Comparison of ENCODE assay signal across 32 cellular contexts in genomic region chr14:38279556-38279955, GRCh38. TPM values are rescaled to one million over a fixed set of nuclear protein-coding genes. Genes with fewer than 3 reads are reported as not detected.
A peak's percentile ranks its signal among the peaks of the same experiment; 100 is the strongest.
DNase-seq lines count a peak whose midpoint lies in the region; ATAC-seq, FAIRE-seq and TF ChIP-seq lines count a peak whose summit lies in the region.
"Had no signal": no experiment of that assay in that cellular context is flagged by ENCODE, and none has a peak within 500 bp of the region (broad histone marks: within the 10 kb centered on the region; RNA-seq: fewer than 3 reads in every experiment).

No MANE protein-coding gene starts in this region.

- H2BK20ac ChIP-seq in H1 (ENCODE audit: low read length): no peak overlapping the region

- no peak overlapping the region for H4K91ac ChIP-seq in H1 (replicated peaks; ENCODE audit: insufficient read length, low read length)

- POLR2A ChIA-PET in H1 (lab: Charles Lee; ENCODE audit: partially characterized antibody): no interaction called here

- no peak overlapping the region for H2BK120ac ChIP-seq in H1 (replicated peaks; ENCODE audit: low read depth, low read length)

- H2BK5ac ChIP-seq in H1 (ENCODE audit: low read depth, low read length): no peak overlapping the region

- no peak for FAIRE-seq in H1 (lab: Jason Lieb, UNC)
- FAIRE-seq: A204.1, GM12891, GM19239, HTR-8/SVneo had no signal

- no peaks in the 10 kb centered on the region for H3K79me1 ChIP-seq in H1 (ENCODE audit: low read depth, low read length)

- H3K9me3 ChIP-seq in H1 (ENCODE audit: insufficient read depth in 2 of 2, low read depth in 1 of 2, low read length in 1 of 2): no peaks in the 10 kb centered on the region
- H3K9me3 ChIP-seq: BLaER1 treated with 17β-estradiol and CSF1 and Interleukin-3, amounts not matched to agents 10 nM and 100 nM; Caco-2; SJCRH30 had no signal

- CTCF ChIA-PET in H1 (lab: Charles Lee; ENCODE audit: partially characterized antibody): interaction anchor here (1.2 to 1.7 kb wide), 3 partner anchors 11 to 24 kb away, joined by 3 to 4 read pairs (median 3); partner anchors contain the start of gene CLEC14A

- H3K4ac ChIP-seq in H1 (replicated peaks; ENCODE audit: insufficient read length, low read depth, low read length): no peak overlapping the region

- H3K36me3 ChIP-seq in H1 (ENCODE audit: control insufficient read depth in 2 of 4, insufficient read depth in 4 of 4, low read length in 3 of 4): no peaks in the 10 kb centered on the region
- H3K36me3 ChIP-seq: BLaER1 treated with 17β-estradiol and CSF1 and Interleukin-3, amounts not matched to agents 10 nM and 100 nM; SJCRH30 had no signal

- peak overlapping the region in 1 of 4 experiments; percentile 34; a peak in 1 of 7 replicates for H3K9ac ChIP-seq in H1 (replicated peaks in 1 of 4; ENCODE audit: extremely low read depth in 1 of 4, low read depth in 3 of 4, low read length in 3 of 4)
- H3K9ac ChIP-seq: BLaER1 treated with 17β-estradiol and CSF1 and Interleukin-3, amounts not matched to agents 10 nM and 100 nM; GM23248; KMS-11 had no signal

- H3K4me1 ChIP-seq in H1 (replicated peaks in 1 of 4; ENCODE audit: control insufficient read depth in 3 of 4, insufficient read depth in 4 of 4, low read length in 3 of 4): no peaks in the 10 kb centered on the region
- H3K4me1 ChIP-seq: Caco-2, SJCRH30 had no signal

- H2AFZ ChIP-seq in H1 (ENCODE audit: low read length): peak overlapping the region; percentile 35; the same call in 1 of the 2 replicates
- H2AFZ ChIP-seq: GM23248, PC-9 had no signal

- no peak for ATAC-seq in GM21367 (IDR thresholded peaks at IDR 0.05; ENCODE audit: unreplicated experiment)
- ATAC-seq: Right ventricle myocardium inferior, SK-N-SH treated with all-trans-retinoic acid at 6 μM for 48 hours, T-helper 17 cell had no signal

- no peaks in the 10 kb centered on the region for H3K27me3 ChIP-seq in H1 (replicated peaks in 1 of 4; ENCODE audit: control insufficient read depth in 3 of 4, extremely low read depth in 1 of 4, insufficient read depth in 3 of 4, low read length in 3 of 4)
- H3K27me3 ChIP-seq: BLaER1 treated with 17β-estradiol and CSF1 and Interleukin-3, amounts not matched to agents 10 nM and 100 nM; SJCRH30 had no signal

- H3K27ac ChIP-seq in H1 (ENCODE audit: low read depth, low read length): no peak overlapping the region
- H3K27ac ChIP-seq: BLaER1 treated with 17β-estradiol and CSF1 and Interleukin-3, amounts not matched to agents 10 nM and 100 nM; GM23248; KMS-11; PC-9; SJCRH30 had no signal

- H3K18ac ChIP-seq in H1 (ENCODE audit: extremely low read depth, low read length): no peak overlapping the region

- H3K4me3 ChIP-seq in H1 (ENCODE audit: extremely low read depth in 1 of 4, insufficient read depth in 2 of 4, low read depth in 3 of 4, low read length in 4 of 4): no peak overlapping the region
- H3K4me3 ChIP-seq: BLaER1 treated with 17β-estradiol and CSF1 and Interleukin-3, amounts not matched to agents 10 nM and 100 nM; GM23248; PC-9; SJCRH30 had no signal

- no peak overlapping the region for H2BK12ac ChIP-seq in H1 (ENCODE audit: low read depth, low read length)

- no peak overlapping the region for H2AK5ac ChIP-seq in H1 (ENCODE audit: low read depth, low read length)

- H3K79me2 ChIP-seq in H1 (ENCODE audit: control insufficient read depth in 1 of 2, insufficient read depth in 2 of 2, low read length in 2 of 2): no peaks in the 10 kb centered on the region

- no peak for TF ChIP-seq CTCF in H1 (IDR thresholded peaks at IDR 0.05; ENCODE audit: control extremely low read depth in 1 of 3, insufficient read depth in 1 of 3, low read depth in 1 of 3, low read length in 3 of 3)

- peak; percentile 72 for DNase-seq in NCI-H748 (lab: John Stamatoyannopoulos, UW; ENCODE audit: unreplicated experiment)
- DNase-seq in NCI-H748 treated with DMSO at 0.1 percent for 48 hours (lab: John Stamatoyannopoulos, UW): no peak
- peak; percentile 15 for DNase-seq in NCI-H1105 (lab: John Stamatoyannopoulos, UW)
- peak; percentile 7 to 70 for DNase-seq in NCI-H2081 (lab: John Stamatoyannopoulos, UW)
- no peak for DNase-seq in H1 (ENCODE audit: low read depth in 1 of 2, low spot score in 2 of 2)
- DNase-seq in midbrain (lab: John Stamatoyannopoulos, UW): no peak
- no peak for DNase-seq in activated T-cell treated with anti-CD3 and anti-CD28 coated beads, Interleukin-2, amount 50 U/mL, for 1 hour
- DNase-seq: AML-193; Caco-2; CD4-positive, alpha-beta memory T cell; GF-D8; GM23248; H9; NCI-H1048; NCI-H1694 treated with DMSO at 0.1 percent for 48 hours; NCI-H526 treated with DMSO at 0.1 percent for 48 hours; NK-92 treated with Interleukin-12 subunit alpha and Interleukin-12 subunit beta, amount 100 ng/mL, for 24 hours; PC-9; SJCRH30; T-helper 17 cell; T1000 had no signal

- no peak for TF ChIP-seq RAD21 in H1 (IDR thresholded peaks at IDR 0.05 in 1 of 2, conservative IDR thresholded peaks at IDR 0.05 in 1 of 2; ENCODE audit: low read depth in 2 of 2, low read length in 2 of 2)

- no peak overlapping the region for H3K23ac ChIP-seq in H1 (ENCODE audit: insufficient read length)

- no peak overlapping the region for H3K4me2 ChIP-seq in H1 (ENCODE audit: insufficient read depth in 1 of 2, low read depth in 2 of 2, low read length in 2 of 2)
- H3K4me2 ChIP-seq: BLaER1 treated with 17β-estradiol and CSF1 and Interleukin-3, amounts not matched to agents 10 nM and 100 nM; KMS-11; PC-9 had no signal

- TF ChIP-seq POLR2A in H1 (IDR thresholded peaks at IDR 0.05; ENCODE audit: control extremely low read depth in 1 of 2, low read depth in 2 of 2, low read length in 2 of 2): no peak

- H3K56ac ChIP-seq in H1 (replicated peaks; ENCODE audit: insufficient read length, low read depth, low read length): no peak overlapping the region

- H3K14ac ChIP-seq in H1 (ENCODE audit: insufficient read length): no peak overlapping the region

- H4K5ac ChIP-seq in H1 (ENCODE audit: insufficient read length, low read depth, low read length): no peak overlapping the region

- no peaks in the 10 kb centered on the region for H3K23me2 ChIP-seq in H1 (ENCODE audit: low read depth, low read length)

- H2BK15ac ChIP-seq in H1 (ENCODE audit: low read length): no peak overlapping the region

- TF ChIP-seq EP300 in H1 (IDR thresholded peaks at IDR 0.05; ENCODE audit: borderline replicate concordance in 1 of 2, low read depth in 2 of 2, low read length in 2 of 2): no peak

- 94% methylated on average over 1 of the region's 1 CpG; no CpG with 5 or more reads in 1 of the 2 experiments for WGBS in H1 (ENCODE audit: extremely low coverage in 1 of 2, insufficient coverage in 1 of 2, insufficient read length in 1 of 2, insufficient replicate concordance in 2 of 2, low coverage in 1 of 2, low lambda C conversion rate in 2 of 2, missing lambda C conversion rate in 1 of 2), 2 experiments

- H4K8ac ChIP-seq in H1 (ENCODE audit: extremely low read depth, insufficient read depth, low read length): no peak overlapping the region

- no peaks in the 10 kb centered on the region for H4K20me1 ChIP-seq in H1 (replicated peaks in 1 of 2; ENCODE audit: control insufficient read depth in 1 of 2, insufficient read depth in 2 of 2, low read length in 2 of 2)
- H4K20me1 ChIP-seq: BLaER1 treated with 17β-estradiol and CSF1 and Interleukin-3, amounts not matched to agents 10 nM and 100 nM had no signal

TF ChIP-seq in H1, 55 proteins besides CTCF, POLR2A, EP300 and RAD21:
- TF ChIP-seq RFX5 (IDR thresholded peaks at IDR 0.05; ENCODE audit: borderline replicate concordance, low read depth, low read length) (no peak), HDAC2 (IDR thresholded peaks at IDR 0.05; ENCODE audit: borderline replicate concordance in 1 of 2, low read depth in 2 of 2, low read length in 2 of 2) (no peak), NRF1 (IDR thresholded peaks at IDR 0.05; ENCODE audit: low read depth, low read length) (no peak), GABPA (IDR thresholded peaks at IDR 0.05; ENCODE audit: borderline replicate concordance, insufficient read depth, low read length) (no peak), MAFK (IDR thresholded peaks at IDR 0.05; ENCODE audit: low read depth, low read length) (no peak), NANOG (IDR thresholded peaks at IDR 0.05; ENCODE audit: insufficient read depth, low read depth, low read length, poor library complexity, severe bottlenecking) (no peak), E2F6 (IDR thresholded peaks at IDR 0.05) (no peak), PHF8 (conservative IDR thresholded peaks at IDR 0.05; ENCODE audit: low read depth, low read length) (no peak), SUZ12 (IDR thresholded peaks at IDR 0.05; ENCODE audit: low read length) (no peak), POU5F1 (IDR thresholded peaks at IDR 0.05; ENCODE audit: low read depth, low read length) (no peak)
TF ChIP-seq in H1: peak in this region for 0.

RNA-seq across cellular contexts. Expression of gene CLEC14A, which starts 23.7 kb away (rescaled TPM):
- total RNA-seq in H1 (2021; fragmentation: NEBNext Ultra II Directional; extraction: Animal tissue kit (Norgen Biotek cat#: 25700)): 0.13 TPM in 2 replicates
- polyA plus RNA-seq in H1 (2011; rRNA removed): 0.09 and 0.17 TPM in 2 replicates
- 0.16 TPM for polyA plus RNA-seq in H1 (2011; cell fraction: cytosol; rRNA removed)
- polyA plus RNA-seq in H1 (2011; cell fraction: nucleus; rRNA removed): 0.11 TPM
- polyA plus RNA-seq in H1 (2012, experiment 1 of 2): 0.15 to 0.17 TPM in 2 of 4 replicates, not detected in the others
- polyA plus RNA-seq in H1 (2012, experiment 2 of 2): 0.10 TPM
- 0.06 TPM for polyA plus RNA-seq in H1 (2013, experiment 1 of 2)
- 0.04 TPM for polyA plus RNA-seq in H1 (2013, experiment 2 of 2)
- polyA minus RNA-seq in H1 (2011; rRNA and poly(A)+ RNA removed): not detected in 2 replicates
- not detected for polyA minus RNA-seq in H1 (2011; cell fraction: cytosol; rRNA and poly(A)+ RNA removed)
- not detected for polyA minus RNA-seq in H1 (2011; cell fraction: nucleus; rRNA and poly(A)+ RNA removed)
- total RNA-seq: Caco-2; CD4-positive, alpha-beta memory T cell; GM23248; H9; NCI-H460; RPMI7951; T-helper 17 cell had no signal
- polyA plus RNA-seq: CD4-positive, alpha-beta memory T cell had no signal

Comparison
In these comparisons a context has a peak if more than half of its experiments do, and no peak if none do; other contexts are left out.
1. DNase-seq: peak in NCI-H748 (single experiment), NCI-H1105 (single experiment) and NCI-H2081 (2 of 2); none in NCI-H748 treated with DMSO at 0.1 percent for 48 hours (single experiment), H1 (0 of 2), midbrain (single experiment) and activated T-cell treated with anti-CD3 and anti-CD28 coated beads, Interleukin-2, amount 50 U/mL, for 1 hour (single experiment).